1 cellular context compared by ENCODE assay signal in genomic region chr12:53994268-53994690, GRCh38.
A peak's percentile ranks its signal among the peaks of the same experiment; 100 is the strongest.
TF ChIP-seq lines count a peak whose summit lies in the region.

No MANE protein-coding gene starts in this region.

TF ChIP-seq in HepG2, 621 proteins besides CTCF, POLR2A, EP300 and RAD21 (continued from another document and continues in another):
- peak; percentile 34; the same call in 1 of the 2 replicates for TF ChIP-seq PHF8 (CRISPR knock-in tag; IDR thresholded peaks at IDR 0.05)
- no peak for TF ChIP-seq SMAD9 (CRISPR knock-in tag; IDR thresholded peaks at IDR 0.05)
- TF ChIP-seq ZNF205 (CRISPR knock-in tag; IDR thresholded peaks at IDR 0.05), result no peak
- TF ChIP-seq ZBTB37 (CRISPR knock-in tag; IDR thresholded peaks at IDR 0.05), result no peak
- TF ChIP-seq ZNF235 (CRISPR knock-in tag; IDR thresholded peaks at IDR 0.05; ENCODE audit: borderline replicate concordance), result no peak
- TF ChIP-seq RAD51 (IDR thresholded peaks at IDR 0.05; ENCODE audit: borderline replicate concordance), result no peak
- TF ChIP-seq RBM39 (IDR thresholded peaks at IDR 0.05; ENCODE audit: low read depth, low read length, poor library complexity, severe bottlenecking), result peak; percentile 48
- peak; percentile 48; the same call in 1 of the 2 replicates for TF ChIP-seq TFDP2 (CRISPR knock-in tag; IDR thresholded peaks at IDR 0.05)
- no peak for TF ChIP-seq ZNF557 (CRISPR knock-in tag; IDR thresholded peaks at IDR 0.05)
- TF ChIP-seq RFX1 (IDR thresholded peaks at IDR 0.05), result no peak
- no peak for TF ChIP-seq ZNF207 (IDR thresholded peaks at IDR 0.05; ENCODE audit: borderline replicate concordance)
- TF ChIP-seq ASH2L (IDR thresholded peaks at IDR 0.05; ENCODE audit: insufficient read length, low read depth, low read length), result peak; percentile 19
- no peak for TF ChIP-seq GLMP (CRISPR knock-in tag; IDR thresholded peaks at IDR 0.05; ENCODE audit: borderline replicate concordance)
- TF ChIP-seq HDAC2 (CRISPR knock-in tag; IDR thresholded peaks at IDR 0.05), result peak; percentile 38; the same call in 1 of the 2 replicates
- no peak for TF ChIP-seq MLLT10 (CRISPR knock-in tag; IDR thresholded peaks at IDR 0.05)
- peak; percentile 40; the same call in 1 of the 2 replicates for TF ChIP-seq ZBTB38 (CRISPR knock-in tag; IDR thresholded peaks at IDR 0.05)
- no peak for TF ChIP-seq YEATS2 (CRISPR knock-in tag; IDR thresholded peaks at IDR 0.05; ENCODE audit: borderline replicate concordance)
- TF ChIP-seq LRRFIP1 (CRISPR knock-in tag; conservative IDR thresholded peaks at IDR 0.05), result no peak
- peak; percentile 74; the same call in 1 of the 2 replicates for TF ChIP-seq ZNF776 (CRISPR knock-in tag; IDR thresholded peaks at IDR 0.05)
- TF ChIP-seq NR2C2 (CRISPR knock-in tag; IDR thresholded peaks at IDR 0.05; ENCODE audit: borderline replicate concordance), result no peak
- TF ChIP-seq JUNB (CRISPR knock-in tag; IDR thresholded peaks at IDR 0.05; ENCODE audit: borderline replicate concordance), result no peak
- peak; percentile 82; the same call in 1 of the 2 replicates for TF ChIP-seq ZBED4 (CRISPR knock-in tag; IDR thresholded peaks at IDR 0.05; ENCODE audit: borderline replicate concordance)
- no peak for TF ChIP-seq ZNF292 (CRISPR knock-in tag; IDR thresholded peaks at IDR 0.05; ENCODE audit: borderline replicate concordance, low read depth)
- no peak for TF ChIP-seq ZNF3 (CRISPR knock-in tag; IDR thresholded peaks at IDR 0.05)
- peak; percentile 77 for TF ChIP-seq PATZ1 (CRISPR knock-in tag; IDR thresholded peaks at IDR 0.05)
- peak; percentile 43 for TF ChIP-seq GABPB1 (CRISPR knock-in tag; IDR thresholded peaks at IDR 0.05)
- TF ChIP-seq KLF15 (CRISPR knock-in tag; IDR thresholded peaks at IDR 0.05; ENCODE audit: borderline replicate concordance), result no peak
- no peak for TF ChIP-seq ZNF260 (CRISPR knock-in tag; IDR thresholded peaks at IDR 0.05; ENCODE audit: borderline replicate concordance, low read depth)
- TF ChIP-seq PHF5A (CRISPR knock-in tag; IDR thresholded peaks at IDR 0.05; ENCODE audit: low read depth, unreplicated experiment), result no peak
- TF ChIP-seq SOX6 (IDR thresholded peaks at IDR 0.05), result no peak
- 0 out of 2 replicates have a peak, but pooled peaks have one; percentile 20 for TF ChIP-seq SOX6 (CRISPR knock-in tag; IDR thresholded peaks at IDR 0.05)
- TF ChIP-seq FOXA3 (CRISPR knock-in tag; IDR thresholded peaks at IDR 0.05), result 0 out of 2 replicates have a peak, but pooled peaks have one; percentile 13
- no peak for TF ChIP-seq ZNF530 (CRISPR knock-in tag; IDR thresholded peaks at IDR 0.05; ENCODE audit: low read depth)
- TF ChIP-seq ZNF777 (CRISPR knock-in tag; IDR thresholded peaks at IDR 0.05), result peak; percentile 57; the same call in 1 of the 2 replicates
- TF ChIP-seq PAWR (CRISPR knock-in tag; IDR thresholded peaks at IDR 0.05; ENCODE audit: borderline replicate concordance), result no peak
- no peak for TF ChIP-seq POLR2AphosphoS5 (IDR thresholded peaks at IDR 0.05; ENCODE audit: low read depth, low read length)
- 0 out of 2 replicates have a peak, but pooled peaks have one; percentile 19 for TF ChIP-seq ERF (CRISPR knock-in tag; IDR thresholded peaks at IDR 0.05)
- TF ChIP-seq ZNF784 (CRISPR knock-in tag; IDR thresholded peaks at IDR 0.05; ENCODE audit: borderline replicate concordance), result no peak
- TF ChIP-seq ZNF232 (CRISPR knock-in tag; IDR thresholded peaks at IDR 0.05; ENCODE audit: borderline replicate concordance), result no peak
- peak; percentile 68; the same call in 1 of the 2 replicates for TF ChIP-seq PRDM15 (CRISPR knock-in tag; IDR thresholded peaks at IDR 0.05)
- TF ChIP-seq ZNF431 (CRISPR knock-in tag; IDR thresholded peaks at IDR 0.05; ENCODE audit: borderline replicate concordance, low read depth), result 0 out of 2 replicates have a peak, but pooled peaks have one; percentile 35
- no peak for TF ChIP-seq SUZ12 (IDR thresholded peaks at IDR 0.05; ENCODE audit: low read depth, low read length)
- peak; percentile 72; the same call in 1 of the 2 replicates for TF ChIP-seq ZNF800 (CRISPR knock-in tag; IDR thresholded peaks at IDR 0.05)
